1 cellular context compared by ENCODE assay signal in the genomic region with DNA sequence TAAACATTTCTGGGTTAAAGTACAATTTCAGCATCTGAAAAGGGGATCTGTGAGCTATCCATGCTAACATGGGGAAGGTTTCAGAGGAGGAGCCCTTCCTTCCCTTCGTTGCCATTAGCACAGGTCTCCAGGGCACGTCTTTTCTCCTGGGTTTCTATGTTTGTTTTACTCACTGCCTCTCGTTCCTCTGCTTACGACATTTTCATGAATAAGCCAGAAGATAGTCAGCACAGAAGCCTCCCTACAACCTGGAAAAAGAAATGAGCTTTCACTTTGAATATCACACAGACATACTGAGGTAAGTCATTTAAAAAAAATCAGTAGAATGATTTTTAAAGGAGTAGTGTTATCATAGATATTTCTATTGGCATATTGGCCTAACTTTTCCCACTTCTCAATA.
TF ChIP-seq lines count a peak whose summit lies in the region.

No MANE protein-coding gene starts in this region.

TF ChIP-seq in HepG2, 621 proteins besides CTCF, POLR2A, EP300 and RAD21 (continued from another document):
- TF ChIP-seq TEAD3 (CRISPR knock-in tag; optimal IDR thresholded peaks at IDR 0.05; ENCODE audit: borderline replicate concordance), result no peak
- no peak for TF ChIP-seq ZGPAT (CRISPR knock-in tag; IDR thresholded peaks at IDR 0.05)
- TF ChIP-seq MAFG (CRISPR knock-in tag; IDR thresholded peaks at IDR 0.05), result no peak
- no peak for TF ChIP-seq ZBTB8A (CRISPR knock-in tag; IDR thresholded peaks at IDR 0.05; ENCODE audit: borderline replicate concordance, low read depth)
- no peak for TF ChIP-seq ZNF782 (CRISPR knock-in tag; IDR thresholded peaks at IDR 0.05; ENCODE audit: borderline replicate concordance)
